10 cellular contexts compared by ENCODE assay signal in genomic region chr2:15732341-15733077, GRCh38.
DNase-seq lines count a peak whose midpoint lies in the region; ATAC-seq, FAIRE-seq and TF ChIP-seq lines count a peak whose summit lies in the region.
"Had no signal": no experiment of that assay in that cellular context is flagged by ENCODE, and none has a peak within 500 bp of the region (broad histone marks: within the 10 kb centered on the region; RNA-seq: fewer than 3 reads in every experiment).

No MANE protein-coding gene starts in this region.

- H3K27me3 Mint-ChIP-seq in astrocyte (ENCODE audit: low read depth, unreplicated experiment): no peaks in the 10 kb centered on the region

- H3K27me3 ChIP-seq in astrocyte (ENCODE audit: insufficient read depth, low read length) (peaks cover 36% of the 10 kb centered on the region), right cardiac atrium (ENCODE audit: control insufficient read depth, insufficient read depth) (no peaks in the 10 kb centered on the region), breast epithelium (peaks cover 0 to 4% of the 10 kb centered on the region in 2 donors)
- H3K27me3 ChIP-seq: colonic mucosa had no signal

- H3K9ac ChIP-seq in astrocyte (ENCODE audit: low read length): no peak overlapping the region

- no peak for FAIRE-seq in astrocyte (lab: Jason Lieb, UNC)

- H3K4me3 ChIP-seq in astrocyte (ENCODE audit: insufficient read depth, low read depth, low read length) (no peak overlapping the region), right cardiac atrium (ENCODE audit: low read length) (no peak overlapping the region), breast epithelium (no peak overlapping the region)
- H3K4me3 ChIP-seq: colonic mucosa had no signal

- H3K27ac Mint-ChIP-seq in astrocyte (ENCODE audit: unreplicated experiment): peak overlapping the region; percentile 56

- intact Hi-C loops in right cardiac atrium (cut with DNase I) (no loop called here), breast epithelium (cut with DNase I; ENCODE audit: low total_unique reads) (no loop called here)

- peak; percentile 60 for DNase-seq in GM13977 (ENCODE audit: low spot score)
- no peak for DNase-seq in astrocyte (ENCODE audit: low read depth)
- DNase-seq in right cardiac atrium: no peak
- no peak for DNase-seq in activated CD8-positive, alpha-beta memory T cell treated with anti-CD3 and anti-CD28 coated beads, Interleukin-2, amount 50 U/mL, for 4 hours
- no peak for DNase-seq in activated naive CD4-positive, alpha-beta T cell treated with anti-CD3 and anti-CD28 coated beads, Interleukin-2, amount 50 U/mL, for 16 hours
- DNase-seq in breast epithelium (ENCODE audit: low spot score in 2 of 2): no peak
- DNase-seq: colonic mucosa, retina had no signal

- TF ChIP-seq CTCF in GM13977 (IDR thresholded peaks at IDR 0.05; ENCODE audit: extremely low read depth, insufficient read depth, missing control alignments) (no peak), astrocyte (IDR thresholded peaks at IDR 0.05; ENCODE audit: insufficient read depth, low read depth, low read length) (no peak), breast epithelium (IDR thresholded peaks at IDR 0.05) (no peak)

- H3K36me3 ChIP-seq in astrocyte (ENCODE audit: insufficient read depth, low read length): no peaks in the 10 kb centered on the region
- H3K36me3 ChIP-seq in breast epithelium: no peaks in the 10 kb centered on the region
- H3K36me3 ChIP-seq: colonic mucosa had no signal

- H3K27ac ChIP-seq in astrocyte (ENCODE audit: low read depth, low read length) (no peak overlapping the region), right cardiac atrium (ENCODE audit: low read length) (no peak overlapping the region), breast epithelium (no peak overlapping the region)
- H3K27ac ChIP-seq: colonic mucosa had no signal

- no peak for TF ChIP-seq POLR2A in breast epithelium (IDR thresholded peaks at IDR 0.05)

- H2AFZ ChIP-seq in astrocyte (ENCODE audit: low read depth, low read length): no peak overlapping the region

- peaks cover 27% of the 10 kb centered on the region for H3K4me1 ChIP-seq in astrocyte (ENCODE audit: insufficient read depth, low read length)
- peaks cover 15% of the 10 kb centered on the region for H3K4me1 ChIP-seq in right cardiac atrium (ENCODE audit: control insufficient read depth, insufficient read depth, low read length)
- H3K4me1 ChIP-seq in breast epithelium: peaks cover 10 to 11% of the 10 kb centered on the region in 2 donors

- H3K4me1 Mint-ChIP-seq in astrocyte (ENCODE audit: low read depth, unreplicated experiment): peaks cover 60% of the 10 kb centered on the region

- no peaks in the 10 kb centered on the region for H3K9me3 Mint-ChIP-seq in astrocyte (ENCODE audit: unreplicated experiment)

- H3K36me3 Mint-ChIP-seq in astrocyte (ENCODE audit: low read depth, unreplicated experiment): no peaks in the 10 kb centered on the region

- H3K79me2 ChIP-seq in astrocyte (ENCODE audit: insufficient read depth, low read length): no peaks in the 10 kb centered on the region

- 67% methylated on average over 7 of the region's 7 CpGs for WGBS in right cardiac atrium

- H3K4me2 ChIP-seq in astrocyte (ENCODE audit: low read length): no peak overlapping the region

- in situ Hi-C loops in GM13977 (cut with MboI; ENCODE audit: low pct_unique_long_range_greater_than_20kb, low sequenced_read_pairs, unreplicated experiment): no loop called here

- ATAC-seq in GM21381 (IDR thresholded peaks at IDR 0.05; ENCODE audit: unreplicated experiment) (peak; percentile 93), HG03135 (IDR thresholded peaks at IDR 0.05; ENCODE audit: unreplicated experiment) (peak; percentile 95), right cardiac atrium (no peak)

- H3K9me3 ChIP-seq in astrocyte (ENCODE audit: insufficient read depth, low read depth, low read length) (no peaks in the 10 kb centered on the region), right cardiac atrium (ENCODE audit: control insufficient read depth, low read length) (no peaks in the 10 kb centered on the region), breast epithelium (peaks cover 0 to 5% of the 10 kb centered on the region in 2 donors)
- H3K9me3 ChIP-seq: colonic mucosa had no signal

- H3K4me3 Mint-ChIP-seq in astrocyte (ENCODE audit: unreplicated experiment): peak overlapping the region; percentile 6

- H4K20me1 ChIP-seq in astrocyte (ENCODE audit: insufficient read depth, low read length): no peaks in the 10 kb centered on the region

Comparison
In these comparisons a context has a peak if more than half of its experiments do, and no peak if none do; other contexts are left out.
1. ATAC-seq: peak in GM21381 (single experiment) and HG03135 (single experiment); none in right cardiac atrium (0 of 2).